1 cellular context compared by ENCODE assay signal in the genomic region with DNA sequence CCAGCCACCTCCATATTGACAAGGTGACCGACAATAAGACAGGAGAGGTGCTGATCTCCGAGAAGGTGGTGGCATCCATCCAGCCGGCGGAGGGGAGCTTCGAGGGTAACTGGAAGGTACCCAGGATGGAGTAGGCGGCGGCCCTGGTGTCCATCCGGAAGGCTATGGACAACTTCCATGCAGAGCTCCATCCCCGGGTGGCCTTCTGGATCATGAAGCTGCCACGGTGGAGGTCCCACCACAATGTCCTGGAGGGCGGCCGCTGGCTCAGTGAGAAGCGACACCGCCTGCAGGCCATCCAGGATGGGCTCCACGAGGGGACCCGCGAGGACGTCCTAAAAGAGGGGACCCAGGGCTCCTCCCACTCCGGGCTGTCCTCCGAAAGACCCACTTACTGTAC.
TF ChIP-seq lines count a peak whose summit lies in the region.

No MANE protein-coding gene starts in this region.

TF ChIP-seq in HepG2, 621 proteins besides CTCF, POLR2A, EP300 and RAD21:
- TF ChIP-seq ATF7-NPFF (CRISPR knock-in tag; IDR thresholded peaks at IDR 0.05; ENCODE audit: low read depth) (no peak), AGO1 (IDR thresholded peaks at IDR 0.05; ENCODE audit: low read depth, low read length, poor library complexity, severe bottlenecking) (peak; percentile 43), ZBTB8A (CRISPR knock-in tag; IDR thresholded peaks at IDR 0.05; ENCODE audit: borderline replicate concordance, low read depth) (no peak), TRIM24 (CRISPR knock-in tag; IDR thresholded peaks at IDR 0.05) (no peak)
- TF ChIP-seq, protein P1, sequence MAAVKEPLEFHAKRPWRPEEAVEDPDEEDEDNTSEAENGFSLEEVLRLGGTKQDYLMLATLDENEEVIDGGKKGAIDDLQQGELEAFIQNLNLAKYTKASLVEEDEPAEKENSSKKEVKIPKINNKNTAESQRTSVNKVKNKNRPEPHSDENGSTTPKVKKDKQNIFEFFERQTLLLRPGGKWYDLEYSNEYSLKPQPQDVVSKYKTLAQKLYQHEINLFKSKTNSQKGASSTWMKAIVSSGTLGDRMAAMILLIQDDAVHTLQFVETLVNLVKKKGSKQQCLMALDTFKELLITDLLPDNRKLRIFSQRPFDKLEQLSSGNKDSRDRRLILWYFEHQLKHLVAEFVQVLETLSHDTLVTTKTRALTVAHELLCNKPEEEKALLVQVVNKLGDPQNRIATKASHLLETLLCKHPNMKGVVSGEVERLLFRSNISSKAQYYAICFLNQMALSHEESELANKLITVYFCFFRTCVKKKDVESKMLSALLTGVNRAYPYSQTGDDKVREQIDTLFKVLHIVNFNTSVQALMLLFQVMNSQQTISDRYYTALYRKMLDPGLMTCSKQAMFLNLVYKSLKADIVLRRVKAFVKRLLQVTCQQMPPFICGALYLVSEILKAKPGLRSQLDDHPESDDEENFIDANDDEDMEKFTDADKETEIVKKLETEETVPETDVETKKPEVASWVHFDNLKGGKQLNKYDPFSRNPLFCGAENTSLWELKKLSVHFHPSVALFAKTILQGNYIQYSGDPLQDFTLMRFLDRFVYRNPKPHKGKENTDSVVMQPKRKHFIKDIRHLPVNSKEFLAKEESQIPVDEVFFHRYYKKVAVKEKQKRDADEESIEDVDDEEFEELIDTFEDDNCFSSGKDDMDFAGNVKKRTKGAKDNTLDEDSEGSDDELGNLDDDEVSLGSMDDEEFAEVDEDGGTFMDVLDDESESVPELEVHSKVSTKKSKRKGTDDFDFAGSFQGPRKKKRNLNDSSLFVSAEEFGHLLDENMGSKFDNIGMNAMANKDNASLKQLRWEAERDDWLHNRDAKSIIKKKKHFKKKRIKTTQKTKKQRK (IDR thresholded peaks at IDR 0.05; ENCODE audit: low read length): no peak
